Comparison of ENCODE assay signal across 10 cellular contexts in genomic region chr10:79082631-79083581, GRCh38. TPM values are rescaled to one million over a fixed set of nuclear protein-coding genes. Genes with fewer than 3 reads are reported as not detected.
DNase-seq lines count a peak whose midpoint lies in the region; ATAC-seq and TF ChIP-seq lines count a peak whose summit lies in the region.
"Had no signal": no experiment of that assay in that cellular context is flagged by ENCODE, and none has a peak within 500 bp of the region (broad histone marks: within the 10 kb centered on the region; RNA-seq: fewer than 3 reads in every experiment).

No MANE protein-coding gene starts in this region.

- no peak overlapping the region for H3K4me3 Mint-ChIP-seq in activated naive CD8-positive, alpha-beta T cell treated with anti-CD3 and anti-CD28 coated beads, Interleukin-2, amount 10 ng/mL, durations not matched to agents 7 days and 5 days
- H3K4me3 Mint-ChIP-seq in activated naive CD8-positive, alpha-beta T cell treated with anti-CD3 and anti-CD28 coated beads, Interleukin-2, amount 50 U/mL, for 24 hours: no peak overlapping the region
- H3K4me3 Mint-ChIP-seq in activated naive CD4-positive, alpha-beta T cell treated with anti-CD3 and anti-CD28 coated beads for 36 hours: no peak overlapping the region

- H3K27ac Mint-ChIP-seq in activated naive CD8-positive, alpha-beta T cell treated with anti-CD3 and anti-CD28 coated beads, Interleukin-2, amount 10 ng/mL, durations not matched to agents 7 days and 5 days: peak overlapping the region; percentile 57
- H3K27ac Mint-ChIP-seq in activated naive CD8-positive, alpha-beta T cell treated with anti-CD3 and anti-CD28 coated beads, Interleukin-2, amount 50 U/mL, for 24 hours: no peak overlapping the region
- H3K27ac Mint-ChIP-seq in activated naive CD4-positive, alpha-beta T cell treated with anti-CD3 and anti-CD28 coated beads for 36 hours: no peak overlapping the region

- H3K4me3 ChIP-seq in muscle layer of colon (ENCODE audit: low read depth in 1 of 2, low read length in 2 of 2) (no peak overlapping the region), upper lobe of right lung (no peak overlapping the region)
- H3K4me3 ChIP-seq: HAP-1 had no signal

- POLR2A ChIA-PET in activated naive CD8-positive, alpha-beta T cell treated with anti-CD3 and anti-CD28 coated beads, Interleukin-2, amount 10 ng/mL, durations not matched to agents 7 days and 5 days (lab: Charles Lee): no interaction called here

- intact Hi-C loops in upper lobe of right lung (cut with DNase I): no loop called here
- intact Hi-C loops in activated naive CD4-positive, alpha-beta T cell treated with anti-CD3 and anti-CD28 coated beads for 36 hours (cut with micrococcal nuclease): no loop called here

- no peaks in the 10 kb centered on the region for H3K27me3 Mint-ChIP-seq in activated naive CD8-positive, alpha-beta T cell treated with anti-CD3 and anti-CD28 coated beads, Interleukin-2, amount 10 ng/mL, durations not matched to agents 7 days and 5 days
- H3K27me3 Mint-ChIP-seq in activated naive CD8-positive, alpha-beta T cell treated with anti-CD3 and anti-CD28 coated beads, Interleukin-2, amount 50 U/mL, for 24 hours: no peaks in the 10 kb centered on the region
- H3K27me3 Mint-ChIP-seq in activated naive CD4-positive, alpha-beta T cell treated with anti-CD3 and anti-CD28 coated beads for 36 hours (ENCODE audit: low read depth): no peaks in the 10 kb centered on the region

- no peak for ATAC-seq in activated naive CD8-positive, alpha-beta T cell treated with anti-CD3 and anti-CD28 coated beads, Interleukin-2, amount 10 ng/mL, durations not matched to agents 7 days and 5 days (ENCODE audit: low read depth)
- no peak for ATAC-seq in activated naive CD8-positive, alpha-beta T cell treated with anti-CD3 and anti-CD28 coated beads, Interleukin-2, amount 50 U/mL, for 24 hours
- ATAC-seq in upper lobe of right lung: no peak

- H3K9me3 ChIP-seq in muscle layer of colon (ENCODE audit: low read length) (no peaks in the 10 kb centered on the region), upper lobe of right lung (no peaks in the 10 kb centered on the region)
- H3K9me3 ChIP-seq: HAP-1 had no signal

- DNase-seq in activated naive CD8-positive, alpha-beta T cell treated with anti-CD3 and anti-CD28 coated beads, Interleukin-2, amount 10 ng/mL, durations not matched to agents 7 days and 5 days: no peak
- DNase-seq in activated naive CD8-positive, alpha-beta T cell treated with anti-CD3 and anti-CD28 coated beads, Interleukin-2, amount 50 U/mL, for 24 hours: no peak
- no peak for DNase-seq in caudate nucleus (lab: John Stamatoyannopoulos, UW)
- DNase-seq in upper lobe of right lung: no peak
- DNase-seq in activated naive CD4-positive, alpha-beta T cell (lab: John Stamatoyannopoulos, UW): no peak
- DNase-seq in NCI-H1417 (lab: John Stamatoyannopoulos, UW): no peak
- no peak for DNase-seq in activated naive CD4-positive, alpha-beta T cell treated with anti-CD3 and anti-CD28 coated beads for 36 hours

- peaks cover 23% of the 10 kb centered on the region for H3K4me1 Mint-ChIP-seq in activated naive CD8-positive, alpha-beta T cell treated with anti-CD3 and anti-CD28 coated beads, Interleukin-2, amount 10 ng/mL, durations not matched to agents 7 days and 5 days
- peaks cover 40% of the 10 kb centered on the region for H3K4me1 Mint-ChIP-seq in activated naive CD8-positive, alpha-beta T cell treated with anti-CD3 and anti-CD28 coated beads, Interleukin-2, amount 50 U/mL, for 24 hours
- peaks cover 24% of the 10 kb centered on the region for H3K4me1 Mint-ChIP-seq in activated naive CD4-positive, alpha-beta T cell treated with anti-CD3 and anti-CD28 coated beads for 36 hours (ENCODE audit: low read depth)

- H3K9me3 Mint-ChIP-seq in activated naive CD8-positive, alpha-beta T cell treated with anti-CD3 and anti-CD28 coated beads, Interleukin-2, amount 10 ng/mL, durations not matched to agents 7 days and 5 days: no peaks in the 10 kb centered on the region
- H3K9me3 Mint-ChIP-seq in activated naive CD8-positive, alpha-beta T cell treated with anti-CD3 and anti-CD28 coated beads, Interleukin-2, amount 50 U/mL, for 24 hours: no peaks in the 10 kb centered on the region
- H3K9me3 Mint-ChIP-seq in activated naive CD4-positive, alpha-beta T cell treated with anti-CD3 and anti-CD28 coated beads for 36 hours: no peaks in the 10 kb centered on the region
- H3K9me3 Mint-ChIP-seq: activated naive CD4-positive, alpha-beta T cell treated with anti-CD3 and anti-CD28 coated beads, Interleukin-2, amount 50 U/mL, for 72 hours had no signal

- CTCF ChIA-PET in activated naive CD4-positive, alpha-beta T cell treated with anti-CD3 and anti-CD28 coated beads for 36 hours (lab: Charles Lee): no interaction called here

- no peaks in the 10 kb centered on the region for H3K36me3 Mint-ChIP-seq in activated naive CD8-positive, alpha-beta T cell treated with anti-CD3 and anti-CD28 coated beads, Interleukin-2, amount 10 ng/mL, durations not matched to agents 7 days and 5 days
- H3K36me3 Mint-ChIP-seq in activated naive CD8-positive, alpha-beta T cell treated with anti-CD3 and anti-CD28 coated beads, Interleukin-2, amount 50 U/mL, for 24 hours (ENCODE audit: low read depth): no peaks in the 10 kb centered on the region
- H3K36me3 Mint-ChIP-seq in activated naive CD4-positive, alpha-beta T cell treated with anti-CD3 and anti-CD28 coated beads for 36 hours (ENCODE audit: low read depth): no peaks in the 10 kb centered on the region
- H3K36me3 Mint-ChIP-seq: activated naive CD4-positive, alpha-beta T cell treated with anti-CD3 and anti-CD28 coated beads, Interleukin-2, amount 50 U/mL, for 72 hours had no signal

- H3K4me1 ChIP-seq in muscle layer of colon (ENCODE audit: insufficient read depth, low read length) (peaks cover 96% of the 10 kb centered on the region), upper lobe of right lung (peaks cover 98% of the 10 kb centered on the region)

- no peaks in the 10 kb centered on the region for H3K27me3 ChIP-seq in muscle layer of colon (ENCODE audit: control insufficient read depth in 1 of 2, insufficient read depth in 2 of 2, low read length in 2 of 2)
- H3K27me3 ChIP-seq in upper lobe of right lung: no peaks in the 10 kb centered on the region

- TF ChIP-seq CTCF in upper lobe of right lung (IDR thresholded peaks at IDR 0.05): no peak

- H3K27ac ChIP-seq in caudate nucleus (ENCODE audit: low read depth, low read length) (peak overlapping the region; percentile 9), muscle layer of colon (ENCODE audit: low read depth, low read length) (peak overlapping the region; percentile 23), upper lobe of right lung (peak overlapping the region; percentile 77)

- H3K9ac ChIP-seq in muscle layer of colon (ENCODE audit: low read length): peak overlapping the region; percentile 15

- H3K36me3 ChIP-seq in muscle layer of colon (ENCODE audit: insufficient read depth, low read length) (no peaks in the 10 kb centered on the region), upper lobe of right lung (no peaks in the 10 kb centered on the region)
- H3K36me3 ChIP-seq: HAP-1 had no signal

RNA-seq across cellular contexts. Expression of gene ZMIZ1, which starts 14.1 kb away (rescaled TPM):
- 10 to 100 TPM; 28.8 to 29.3 TPM for total RNA-seq in activated naive CD8-positive, alpha-beta T cell treated with anti-CD3 and anti-CD28 coated beads, Interleukin-2, amount 10 ng/mL, durations not matched to agents 7 days and 5 days
- total RNA-seq in upper lobe of right lung: 84.7 TPM
- 10 to 100 TPM; 15.6 to 18.3 TPM for total RNA-seq in activated naive CD4-positive, alpha-beta T cell treated with anti-CD3 and anti-CD28 coated beads for 36 hours

Comparison
In these comparisons a context has a peak if more than half of its experiments do, and no peak if none do; other contexts are left out.
1. H3K27ac ChIP-seq: peak in every context shown above with its lines; median percentile 77 in upper lobe of right lung; 23 in muscle layer of colon; 9 in caudate nucleus.